17 cellular contexts compared by ENCODE assay signal in genomic region chr1:225300381-225300780, GRCh38.
DNase-seq lines count a peak whose midpoint lies in the region; ATAC-seq lines count a peak whose summit lies in the region.
"Had no signal": no experiment of that assay in that cellular context is flagged by ENCODE, and none has a peak within 500 bp of the region (broad histone marks: within the 10 kb centered on the region; RNA-seq: fewer than 3 reads in every experiment).

No MANE protein-coding gene starts in this region.

- no peak overlapping the region for H2AFZ ChIP-seq in trophoblast cell (ENCODE audit: insufficient read depth, low read length, poor library complexity)

- no peak overlapping the region for H4K91ac ChIP-seq in trophoblast cell (ENCODE audit: low read depth, low read length)

- H2BK120ac ChIP-seq in trophoblast cell (ENCODE audit: insufficient read depth, low read length, poor library complexity): no peak overlapping the region

- no peak overlapping the region for H3K18ac ChIP-seq in trophoblast cell (ENCODE audit: low read length)

- H4K8ac ChIP-seq in trophoblast cell (ENCODE audit: low read depth, low read length): no peak overlapping the region

- no peak overlapping the region for H4K12ac ChIP-seq in trophoblast cell (ENCODE audit: low read depth, low read length)

- no peak overlapping the region for H3K9ac ChIP-seq in trophoblast cell (ENCODE audit: low read length)
- H3K9ac ChIP-seq: BLaER1 treated with 17β-estradiol and CSF1 and Interleukin-3, amounts not matched to agents 10 nM and 100 nM had no signal

- no peaks in the 10 kb centered on the region for H3K79me2 ChIP-seq in trophoblast cell (ENCODE audit: control insufficient read depth, insufficient read depth, low read length, poor library complexity)

- H2BK12ac ChIP-seq in trophoblast cell (ENCODE audit: low read length): no peak overlapping the region

- peaks cover 1% of the 10 kb centered on the region for H3K9me3 ChIP-seq in trophoblast cell (ENCODE audit: insufficient read depth, low read depth, low read length)
- H3K9me3 ChIP-seq: A549, Caco-2 had no signal

- H3K36me3 ChIP-seq in trophoblast cell (ENCODE audit: control insufficient read depth in 1 of 2, insufficient read depth in 2 of 2, low read length in 2 of 2): no peaks in the 10 kb centered on the region
- H3K36me3 ChIP-seq: BLaER1 treated with 17β-estradiol and CSF1 and Interleukin-3, amounts not matched to agents 10 nM and 100 nM had no signal

- no peak overlapping the region for H2BK5ac ChIP-seq in trophoblast cell (ENCODE audit: low read depth, low read length, poor library complexity)

- H3K4me2 ChIP-seq in trophoblast cell (ENCODE audit: low read length): no peak overlapping the region
- H3K4me2 ChIP-seq: A549; BLaER1 treated with 17β-estradiol and CSF1 and Interleukin-3, amounts not matched to agents 10 nM and 100 nM had no signal

- H3K27ac ChIP-seq in trophoblast cell (ENCODE audit: low read depth, low read length): no peak overlapping the region
- H3K27ac ChIP-seq: A549; BLaER1 treated with 17β-estradiol and CSF1 and Interleukin-3, amounts not matched to agents 10 nM and 100 nM; C4-2B had no signal

- no peak overlapping the region for H3K4me3 ChIP-seq in trophoblast cell (ENCODE audit: low read depth, low read length)
- H3K4me3 ChIP-seq: A549; BLaER1 treated with 17β-estradiol and CSF1 and Interleukin-3, amounts not matched to agents 10 nM and 100 nM had no signal

- H3K4me1 ChIP-seq in trophoblast cell (ENCODE audit: control insufficient read depth in 1 of 2, insufficient read depth in 2 of 2, low read length in 2 of 2): peaks cover 0 to 1% of the 10 kb centered on the region in 2 experiments
- H3K4me1 ChIP-seq: A549; BLaER1 treated with 17β-estradiol and CSF1 and Interleukin-3, amounts not matched to agents 10 nM and 100 nM; Caco-2 had no signal

- no peak overlapping the region for H3K14ac ChIP-seq in trophoblast cell (ENCODE audit: low read length)

- H3K27me3 ChIP-seq in trophoblast cell (ENCODE audit: insufficient read depth, low read length): no peaks in the 10 kb centered on the region
- H3K27me3 ChIP-seq: BLaER1 treated with 17β-estradiol and CSF1 and Interleukin-3, amounts not matched to agents 10 nM and 100 nM had no signal

- ATAC-seq in HG02759 (IDR thresholded peaks at IDR 0.05; ENCODE audit: unreplicated experiment) (no peak), HG03045 (IDR thresholded peaks at IDR 0.05; ENCODE audit: unreplicated experiment) (no peak)
- ATAC-seq: A549; CD8-positive, alpha-beta T cell had no signal

- H2AK5ac ChIP-seq in trophoblast cell (ENCODE audit: low read length): no peak overlapping the region

- H3K79me1 ChIP-seq in trophoblast cell (ENCODE audit: low read length): no peaks in the 10 kb centered on the region

- no peak overlapping the region for H3K4ac ChIP-seq in trophoblast cell (ENCODE audit: low read depth, low read length)

- no CpG with 5 or more reads among the region's 1 CpG for WGBS in trophoblast cell (ENCODE audit: extremely low coverage, insufficient coverage, insufficient read length)

- DNase-seq in glomerular visceral epithelial cell (ENCODE audit: extremely low spot score): peak; percentile 11
- peak; percentile 57 for DNase-seq in kidney tubule cell (ENCODE audit: low spot score)
- peak; percentile 55 to 80 for DNase-seq in trophoblast cell
- DNase-seq in mucosa of gallbladder (ENCODE audit: low spot score): no peak
- DNase-seq in nucleus accumbens (lab: John Stamatoyannopoulos, UW): no peak
- DNase-seq: AML-193; Caco-2; Calu3; CD4-positive, alpha-beta T cell; CD8-positive, alpha-beta T cell; DMS79 treated with DMSO at 0.1 percent for 48 hours; GF-D8 had no signal

- no peak overlapping the region for H3K23ac ChIP-seq in trophoblast cell (ENCODE audit: low read length)

Comparison
In these comparisons a context has a peak if more than half of its experiments do, and no peak if none do; other contexts are left out.
1. DNase-seq: peak in glomerular visceral epithelial cell (single experiment), kidney tubule cell (single experiment) and trophoblast cell (2 of 2); none in mucosa of gallbladder (single experiment) and nucleus accumbens (0 of 56).